Comparison of ENCODE assay signal across 1 cellular context in genomic region chr1:84688461-84689061, GRCh38.
TF ChIP-seq lines count a peak whose summit lies in the region.

No MANE protein-coding gene starts in this region.

TF ChIP-seq in WTC11, 78 proteins besides CTCF, POLR2A, EP300 and RAD21 (continued from another document):
- TF ChIP-seq ZNF416 (CRISPR knock-in tag; IDR thresholded peaks at IDR 0.05) = no peak
